Comparison of ENCODE assay signal across 1 cellular context in the genomic region with DNA sequence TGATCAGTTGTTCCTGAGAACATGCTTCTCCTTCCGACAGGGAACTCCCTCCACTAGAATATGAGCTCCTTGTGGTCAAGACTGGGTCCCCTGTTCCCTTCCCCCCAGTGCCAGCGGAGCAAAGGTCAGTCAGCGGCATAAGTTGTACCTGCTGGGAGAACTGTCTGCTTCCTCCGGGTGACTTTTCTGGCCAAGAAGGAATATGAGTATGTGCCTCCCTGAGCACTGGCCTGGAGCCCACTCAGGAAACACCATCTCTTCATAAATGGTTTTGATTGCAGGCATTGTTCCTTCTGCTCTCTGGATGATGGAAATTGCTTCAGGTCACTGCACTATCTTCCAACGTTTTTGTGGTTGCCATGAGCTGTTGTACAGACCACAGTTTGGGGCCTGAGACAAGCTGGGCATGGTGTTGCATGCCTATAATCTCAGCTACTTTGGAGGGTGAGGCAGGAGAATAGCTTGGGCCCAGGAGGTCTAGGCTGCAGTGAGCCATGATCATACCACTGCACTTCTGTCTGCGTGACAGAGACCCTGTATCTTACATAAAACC.
TF ChIP-seq lines count a peak whose summit lies in the region.

No MANE protein-coding gene starts in this region.

TF ChIP-seq in HCT116, 20 proteins besides CTCF, POLR2A, EP300 and RAD21 (continued from another document):
- TF ChIP-seq, protein P1, sequence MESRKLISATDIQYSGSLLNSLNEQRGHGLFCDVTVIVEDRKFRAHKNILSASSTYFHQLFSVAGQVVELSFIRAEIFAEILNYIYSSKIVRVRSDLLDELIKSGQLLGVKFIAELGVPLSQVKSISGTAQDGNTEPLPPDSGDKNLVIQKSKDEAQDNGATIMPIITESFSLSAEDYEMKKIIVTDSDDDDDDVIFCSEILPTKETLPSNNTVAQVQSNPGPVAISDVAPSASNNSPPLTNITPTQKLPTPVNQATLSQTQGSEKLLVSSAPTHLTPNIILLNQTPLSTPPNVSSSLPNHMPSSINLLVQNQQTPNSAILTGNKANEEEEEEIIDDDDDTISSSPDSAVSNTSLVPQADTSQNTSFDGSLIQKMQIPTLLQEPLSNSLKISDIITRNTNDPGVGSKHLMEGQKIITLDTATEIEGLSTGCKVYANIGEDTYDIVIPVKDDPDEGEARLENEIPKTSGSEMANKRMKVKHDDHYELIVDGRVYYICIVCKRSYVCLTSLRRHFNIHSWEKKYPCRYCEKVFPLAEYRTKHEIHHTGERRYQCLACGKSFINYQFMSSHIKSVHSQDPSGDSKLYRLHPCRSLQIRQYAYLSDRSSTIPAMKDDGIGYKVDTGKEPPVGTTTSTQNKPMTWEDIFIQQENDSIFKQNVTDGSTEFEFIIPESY (IDR thresholded peaks at IDR 0.05; ENCODE audit: extremely low read depth, insufficient replicate concordance, low read length) = no peak
- TF ChIP-seq FOSL1 (IDR thresholded peaks at IDR 0.05; ENCODE audit: low read depth) = no peak
- TF ChIP-seq ELF1 (IDR thresholded peaks at IDR 0.05; ENCODE audit: borderline replicate concordance, low read depth) = no peak
- TF ChIP-seq SP1 (IDR thresholded peaks at IDR 0.05; ENCODE audit: low read depth) = no peak
- no peak for TF ChIP-seq ZNF274 (IDR thresholded peaks at IDR 0.05; ENCODE audit: low read depth, low read length)
- no peak for TF ChIP-seq EZH2 (IDR thresholded peaks at IDR 0.05)
- TF ChIP-seq ZFX (IDR thresholded peaks at IDR 0.05) = no peak
- TF ChIP-seq EGR1 (IDR thresholded peaks at IDR 0.05; ENCODE audit: low read depth) = no peak
- no peak for TF ChIP-seq EZH2phosphoT487 (IDR thresholded peaks at IDR 0.05; ENCODE audit: borderline replicate concordance)
- TF ChIP-seq JUND (IDR thresholded peaks at IDR 0.05) = no peak
